ENCODE assay signal across 10 cellular contexts in the genomic region with DNA sequence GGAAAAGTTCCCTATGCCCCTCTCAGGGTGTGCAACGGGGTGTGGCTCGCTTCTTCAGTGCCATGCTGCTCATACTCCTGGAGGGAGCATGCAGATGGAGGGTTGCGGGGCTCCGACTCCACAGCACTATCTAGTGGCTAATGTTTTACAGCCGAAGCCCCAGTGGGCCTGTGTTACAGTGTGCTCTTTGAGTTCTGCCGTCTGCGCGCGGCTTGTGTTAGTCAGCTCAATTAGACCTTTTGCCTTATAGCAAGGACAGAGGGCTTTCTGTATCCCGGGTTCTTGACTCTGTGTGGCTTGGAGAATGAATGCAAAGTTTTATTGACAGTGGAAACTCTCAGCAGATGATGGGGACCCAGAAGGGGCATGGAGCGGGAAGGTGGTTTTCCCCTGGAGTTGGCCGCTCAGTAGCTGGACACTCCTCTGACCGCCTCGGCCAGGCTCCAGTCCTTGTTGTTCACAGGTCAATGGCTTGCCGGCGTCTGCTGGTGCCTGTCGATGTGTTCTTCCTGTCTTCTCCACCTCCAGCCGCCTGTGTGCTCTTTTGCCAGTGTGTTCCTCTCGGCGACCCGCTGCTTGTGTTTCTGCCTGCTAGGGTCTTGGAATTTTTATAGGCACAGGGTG.
DNase-seq lines count a peak whose midpoint lies in the region; ATAC-seq and TF ChIP-seq lines count a peak whose summit lies in the region.
"Had no signal": no experiment of that assay in that cellular context is flagged by ENCODE, and none has a peak within 500 bp of the region (broad histone marks: within the 10 kb centered on the region; RNA-seq: fewer than 3 reads in every experiment).

No MANE protein-coding gene starts in this region.

- no peaks in the 10 kb centered on the region for H3K9me3 ChIP-seq in SU-DHL-6 (ENCODE audit: insufficient read depth, low read length)
- H3K9me3 ChIP-seq: suprapubic skin had no signal

- H3K36me3 ChIP-seq in SU-DHL-6 (ENCODE audit: low read length), result no peaks in the 10 kb centered on the region
- H3K36me3 ChIP-seq: suprapubic skin had no signal

- no peaks in the 10 kb centered on the region for H3F3A ChIP-seq in SU-DHL-6 (ENCODE audit: insufficient read depth)

- no peak overlapping the region for H3K27ac ChIP-seq in 22Rv1
- no peak overlapping the region for H3K27ac ChIP-seq in SU-DHL-6 (ENCODE audit: low read depth, low read length)
- H3K27ac ChIP-seq: suprapubic skin had no signal

- H3K79me2 ChIP-seq in SU-DHL-6 (ENCODE audit: insufficient read depth, low read length), result no peaks in the 10 kb centered on the region

- TF ChIP-seq CTCF in 22Rv1 (IDR thresholded peaks at IDR 0.05), result peak; percentile 76
- TF ChIP-seq CTCF in GM20000 (IDR thresholded peaks at IDR 0.05; ENCODE audit: extremely low read depth, missing control alignments), result peak; percentile 17
- TF ChIP-seq CTCF in SU-DHL-6 (IDR thresholded peaks at IDR 0.05; ENCODE audit: insufficient read depth, low read length, poor library complexity, severe bottlenecking), result peak; percentile 18

- H2AFZ ChIP-seq in SU-DHL-6 (ENCODE audit: low read depth, low read length, severe bottlenecking), result no peak overlapping the region

- no peak overlapping the region for H3K4me2 ChIP-seq in SU-DHL-6 (ENCODE audit: low read depth, low read length, poor library complexity, severe bottlenecking)

- DNase-seq in GM20000 (ENCODE audit: low spot score) (no peak), hippocampal formation (lab: John Stamatoyannopoulos, UW) (peak; percentile 61 to 67), NCI-H446 (lab: John Stamatoyannopoulos, UW) (no peak), NCI-H1048 (lab: John Stamatoyannopoulos, UW) (no peak)
- DNase-seq: DMS79 treated with DMSO at 0.1 percent for 48 hours had no signal

- H4K20me1 ChIP-seq in SU-DHL-6 (ENCODE audit: low read depth, low read length), result no peaks in the 10 kb centered on the region

- H3K9ac ChIP-seq in SU-DHL-6 (ENCODE audit: low read length), result no peak overlapping the region

- no peak for ATAC-seq in HG02840 (IDR thresholded peaks at IDR 0.05; ENCODE audit: low FRiP score, unreplicated experiment)
- ATAC-seq in HG03457 (IDR thresholded peaks at IDR 0.05; ENCODE audit: unreplicated experiment), result no peak

- no peak overlapping the region for H3K4me3 ChIP-seq in SU-DHL-6 (ENCODE audit: insufficient read depth, low read length, poor library complexity, severe bottlenecking)
- H3K4me3 ChIP-seq: suprapubic skin had no signal

- no peaks in the 10 kb centered on the region for H3K27me3 ChIP-seq in SU-DHL-6 (ENCODE audit: low read length)
- H3K27me3 ChIP-seq: suprapubic skin had no signal

- H3K9me2 ChIP-seq in SU-DHL-6 (replicated peaks; ENCODE audit: insufficient read depth, low read length), result no peaks in the 10 kb centered on the region

Comparison
In these comparisons a context has a peak if more than half of its experiments do, and no peak if none do; other contexts are left out.
1. CTCF ChIP-seq: peak in every context shown above with its lines; median percentile 76 in 22Rv1; 18 in SU-DHL-6; 17 in GM20000.
2. DNase-seq: peak in hippocampal formation (2 of 2); none in GM20000 (single experiment), NCI-H446 (0 of 2) and NCI-H1048 (single experiment).